In genomic region chr13:51924756-51925544, GRCh38 we compare ENCODE assay signal across 15 cellular contexts.
DNase-seq lines count a peak whose midpoint lies in the region; ATAC-seq and TF ChIP-seq lines count a peak whose summit lies in the region.
"Had no signal": no experiment of that assay in that cellular context is flagged by ENCODE, and none has a peak within 500 bp of the region (broad histone marks: within the 10 kb centered on the region; RNA-seq: fewer than 3 reads in every experiment).

No MANE protein-coding gene starts in this region.

- H3K4me3 Mint-ChIP-seq in CD4-positive, CD25-positive, alpha-beta regulatory T cell: no peak overlapping the region
- H3K4me3 Mint-ChIP-seq in neural progenitor cell (no peak overlapping the region), immature natural killer cell (no peak overlapping the region)

- peaks cover 3% of the 10 kb centered on the region for H3K4me1 ChIP-seq in CD4-positive, CD25-positive, alpha-beta regulatory T cell (ENCODE audit: control insufficient read depth, insufficient read depth, low read length, poor library complexity, severe bottlenecking)
- H3K4me1 ChIP-seq in neural progenitor cell: no peaks in the 10 kb centered on the region

- H3K79me2 ChIP-seq in neural progenitor cell (ENCODE audit: low read depth): no peaks in the 10 kb centered on the region

- peaks cover 0 to 26% (median 10%) of the 10 kb centered on the region in 4 donors for H3K4me1 Mint-ChIP-seq in CD4-positive, CD25-positive, alpha-beta regulatory T cell
- H3K4me1 Mint-ChIP-seq in neural progenitor cell (peaks cover 8% of the 10 kb centered on the region), immature natural killer cell (no peaks in the 10 kb centered on the region)

- no peak overlapping the region for H3K9ac ChIP-seq in neural progenitor cell

- H3K36me3 ChIP-seq in CD4-positive, CD25-positive, alpha-beta regulatory T cell (ENCODE audit: control insufficient read depth, insufficient read depth, low read length): no peaks in the 10 kb centered on the region
- no peaks in the 10 kb centered on the region for H3K36me3 ChIP-seq in neural progenitor cell

- no peaks in the 10 kb centered on the region for H3K27me3 ChIP-seq in CD4-positive, CD25-positive, alpha-beta regulatory T cell (ENCODE audit: control insufficient read depth, insufficient read depth, low read length)
- no peaks in the 10 kb centered on the region for H3K27me3 ChIP-seq in neural progenitor cell

- no peaks in the 10 kb centered on the region for H4K20me1 ChIP-seq in neural progenitor cell (ENCODE audit: low read depth)

- H3K4me3 ChIP-seq in CD4-positive, CD25-positive, alpha-beta regulatory T cell (ENCODE audit: low read depth, low read length): no peak overlapping the region
- H3K4me3 ChIP-seq in neural progenitor cell: no peak overlapping the region

- H3K27me3 Mint-ChIP-seq in CD4-positive, CD25-positive, alpha-beta regulatory T cell: peaks cover 11% of the 10 kb centered on the region
- H3K27me3 Mint-ChIP-seq in neural progenitor cell (ENCODE audit: insufficient read depth, low read depth) (no peaks in the 10 kb centered on the region), immature natural killer cell (ENCODE audit: low read depth in 3 of 3) (peaks cover 0 to 2% (median 2%) of the 10 kb centered on the region in 3 donors)

- no peak overlapping the region for H3K4me2 ChIP-seq in neural progenitor cell

- DNase-seq in SIG-M5 treated with dmso at 0.1 percent for 504 hours (lab: John Stamatoyannopoulos, UW; ENCODE audit: unreplicated experiment) (peak; percentile 16), SIG-M5 (lab: John Stamatoyannopoulos, UW) (no peak), NOMO-1 treated with dmso at 0.1 percent for 144 hours (lab: John Stamatoyannopoulos, UW; ENCODE audit: unreplicated experiment) (peak; percentile 0), neural progenitor cell (ENCODE audit: low spot score) (no peak), immature natural killer cell (no peak), ecto neural progenitor cell (ENCODE audit: low spot score) (no peak), GM10266 (ENCODE audit: extremely low spot score) (no peak)
- peak in 1 of 3 donors; percentile 42 for DNase-seq in CD4-positive, CD25-positive, alpha-beta regulatory T cell
- DNase-seq: C1 segment of cervical spinal cord, COR-L47, KG1, NCI-H1105, NCI-H1694 treated with DMSO at 0.1 percent for 48 hours, NCI-H446 treated with DMSO at 0.1 percent for 48 hours, NCI-H748 treated with DMSO at 0.1 percent for 48 hours had no signal

- H3K9me3 ChIP-seq in CD4-positive, CD25-positive, alpha-beta regulatory T cell (ENCODE audit: control insufficient read depth in 2 of 2, low read length in 2 of 2): no peaks in the 10 kb centered on the region
- no peaks in the 10 kb centered on the region for H3K9me3 ChIP-seq in neural progenitor cell (ENCODE audit: low read depth)

- no peaks in the 10 kb centered on the region for H3K9me3 Mint-ChIP-seq in CD4-positive, CD25-positive, alpha-beta regulatory T cell
- H3K9me3 Mint-ChIP-seq in neural progenitor cell (no peaks in the 10 kb centered on the region), immature natural killer cell (no peaks in the 10 kb centered on the region)

- no peak overlapping the region for H3K27ac ChIP-seq in CD4-positive, CD25-positive, alpha-beta regulatory T cell (ENCODE audit: insufficient read depth, low read length, poor library complexity, severe bottlenecking)
- no peak overlapping the region for H3K27ac ChIP-seq in neural progenitor cell

- no peaks in the 10 kb centered on the region for H3F3A ChIP-seq in neural progenitor cell (ENCODE audit: low read depth)

- H3K27ac Mint-ChIP-seq in CD4-positive, CD25-positive, alpha-beta regulatory T cell: peak overlapping the region in 2 of 3 donors; percentile 21 to 65
- H3K27ac Mint-ChIP-seq in neural progenitor cell (peak overlapping the region; percentile 61), immature natural killer cell (no peak overlapping the region)

- H2AFZ ChIP-seq in neural progenitor cell (replicated peaks): no peak overlapping the region

- no peaks in the 10 kb centered on the region for H3K36me3 Mint-ChIP-seq in CD4-positive, CD25-positive, alpha-beta regulatory T cell
- H3K36me3 Mint-ChIP-seq in neural progenitor cell (peaks cover 3% of the 10 kb centered on the region), immature natural killer cell (no peaks in the 10 kb centered on the region)

- no peak for TF ChIP-seq CTCF in neural progenitor cell (IDR thresholded peaks at IDR 0.05)
- no peak for TF ChIP-seq CTCF in GM10266 (IDR thresholded peaks at IDR 0.05; ENCODE audit: control insufficient read depth, insufficient read depth, low read depth, missing control alignments)

- ATAC-seq in CD4-positive, CD25-positive, alpha-beta regulatory T cell (ENCODE audit: low read depth in 2 of 2): no peak

Comparison
In these comparisons a context has a peak if more than half of its experiments do, and no peak if none do; other contexts are left out.
1. DNase-seq: peak in SIG-M5 treated with dmso at 0.1 percent for 504 hours (single experiment) and NOMO-1 treated with dmso at 0.1 percent for 144 hours (single experiment); none in SIG-M5 (single experiment), neural progenitor cell (single experiment), immature natural killer cell (0 of 3), ecto neural progenitor cell (single experiment) and GM10266 (single experiment).
2. H3K27ac Mint-ChIP-seq: peak in CD4-positive, CD25-positive, alpha-beta regulatory T cell (2 of 3) and neural progenitor cell (single experiment); none in immature natural killer cell (0 of 6).